In the genomic region with DNA sequence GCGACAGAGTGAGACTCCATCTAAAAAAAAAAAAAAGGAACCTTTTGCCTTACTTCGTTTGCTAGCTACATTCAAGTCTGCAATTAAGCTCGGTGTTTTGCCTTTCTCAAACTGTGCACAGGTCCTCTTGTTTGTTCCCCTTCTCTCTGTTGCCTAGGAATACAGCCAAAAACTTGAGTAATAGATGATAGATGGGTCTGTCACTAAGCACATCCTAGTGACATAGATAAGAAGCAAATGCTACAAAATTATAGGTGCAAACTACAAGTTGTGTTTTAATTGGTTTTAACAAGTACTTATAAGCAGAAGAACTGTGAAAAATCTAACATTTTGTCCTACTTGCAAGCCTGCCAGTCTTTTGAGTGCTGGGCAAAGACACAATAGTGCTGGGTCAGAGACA, we compare ENCODE assay signal across 20 cellular contexts.
DNase-seq lines count a peak whose midpoint lies in the region; ATAC-seq and TF ChIP-seq lines count a peak whose summit lies in the region.
"Had no signal": no experiment of that assay in that cellular context is flagged by ENCODE, and none has a peak within 500 bp of the region (broad histone marks: within the 10 kb centered on the region; RNA-seq: fewer than 3 reads in every experiment).

No MANE protein-coding gene starts in this region.

- H3K4me3 Mint-ChIP-seq in H9: no peak overlapping the region
- H3K4me3 Mint-ChIP-seq: CD4-positive, alpha-beta memory T cell; GM23338; HFFc6 had no signal

- no peaks in the 10 kb centered on the region for H3K27me3 ChIP-seq in H9 (ENCODE audit: insufficient read depth, low read length)

- no peak overlapping the region for H3K4ac ChIP-seq in H9 (ENCODE audit: low read depth, low read length)

- H3K14ac ChIP-seq in H9 (ENCODE audit: insufficient read depth, low read length): no peak overlapping the region

- TF ChIP-seq CTCF in H9 (conservative IDR thresholded peaks at IDR 0.05): no peak

- no peaks in the 10 kb centered on the region for H3K9me3 Mint-ChIP-seq in H9
- H3K9me3 Mint-ChIP-seq: GM23338, HFFc6 had no signal

- H3K23ac ChIP-seq in H9 (ENCODE audit: insufficient read length, low read depth, low read length): no peak overlapping the region

- peak; percentile 8 for DNase-seq in NOMO-1 treated with DMSO at 0.1 percent for 48 hours (lab: John Stamatoyannopoulos, UW; ENCODE audit: unreplicated experiment)
- no peak for DNase-seq in NOMO-1 treated with dmso at 0.1 percent for 144 hours (lab: John Stamatoyannopoulos, UW; ENCODE audit: unreplicated experiment)
- DNase-seq in NCI-H2227 (lab: John Stamatoyannopoulos, UW; ENCODE audit: unreplicated experiment): peak; percentile 35
- peak; percentile 48 for DNase-seq in NCI-H69 (lab: John Stamatoyannopoulos, UW)
- DNase-seq in H9: no peak
- no peak for DNase-seq in left lobe of liver (ENCODE audit: low spot score)
- DNase-seq: 8988T; ACHN; C1 segment of cervical spinal cord; Caco-2; CD4-positive, alpha-beta memory T cell; DMS153; DND-41; GDM1; HFFc6 had no signal

- no peak overlapping the region for H2BK5ac ChIP-seq in H9 (ENCODE audit: insufficient read length, low read length)

- no peak overlapping the region for H3K27ac ChIP-seq in H9 (ENCODE audit: insufficient read length, low read depth, low read length)
- H3K27ac ChIP-seq: A549 had no signal

- H3K4me1 Mint-ChIP-seq in H9: no peaks in the 10 kb centered on the region
- H3K4me1 Mint-ChIP-seq: CD4-positive, alpha-beta memory T cell; GM23338 had no signal

- no peak overlapping the region for H3K18ac ChIP-seq in H9 (ENCODE audit: insufficient read length, low read depth, low read length)

- H2BK15ac ChIP-seq in H9 (ENCODE audit: low read depth, low read length): no peak overlapping the region

- H3K27me3 Mint-ChIP-seq in H9 (ENCODE audit: low read depth): no peaks in the 10 kb centered on the region

- H3K4me2 ChIP-seq in H9 (ENCODE audit: insufficient read depth, insufficient read length, low read length): no peak overlapping the region
- H3K4me2 ChIP-seq: A549, GM23338 had no signal

- no peak overlapping the region for H2BK20ac ChIP-seq in H9 (ENCODE audit: low read depth, low read length, poor library complexity, severe bottlenecking)

- no peak overlapping the region for H4K5ac ChIP-seq in H9 (ENCODE audit: insufficient read length, low read depth, low read length)

- H2AFZ ChIP-seq in H9 (ENCODE audit: low read length): no peak overlapping the region
- H2AFZ ChIP-seq: GM23338 had no signal

- H3K79me2 ChIP-seq in H9 (ENCODE audit: insufficient read depth, low read length): no peaks in the 10 kb centered on the region

- no peaks in the 10 kb centered on the region for H3K79me1 ChIP-seq in H9 (ENCODE audit: insufficient read depth, low read depth, low read length, poor library complexity, severe bottlenecking)

- H2AK5ac ChIP-seq in H9 (ENCODE audit: insufficient read length, low read length): no peak overlapping the region

- no CpG with 5 or more reads among the region's 3 CpGs for WGBS in H9 (ENCODE audit: extremely low coverage, insufficient read length, low lambda C conversion rate)

- H4K8ac ChIP-seq in H9 (replicated peaks; ENCODE audit: insufficient read length, low read depth, low read length): no peak overlapping the region

- no peak overlapping the region for H3K56ac ChIP-seq in H9 (ENCODE audit: insufficient read length, low read depth, low read length)

- ATAC-seq in left lobe of liver (no peak), GM18517 (IDR thresholded peaks at IDR 0.05; ENCODE audit: unreplicated experiment) (no peak)
- ATAC-seq: A549, GM12878, GM23338 had no signal

- no peaks in the 10 kb centered on the region for H4K20me1 ChIP-seq in H9 (ENCODE audit: control insufficient read depth, insufficient read depth, insufficient read length)

- H3K4me1 ChIP-seq in H9 (ENCODE audit: insufficient read depth, low read length): no peaks in the 10 kb centered on the region
- H3K4me1 ChIP-seq: A549, Caco-2, HAP-1 had no signal

- H4K91ac ChIP-seq in H9 (ENCODE audit: insufficient read length, low read depth, low read length): no peak overlapping the region

- no peak overlapping the region for H3K9ac ChIP-seq in H9 (ENCODE audit: extremely low read depth, insufficient read length, low read length)

- no peak overlapping the region for H2BK12ac ChIP-seq in H9 (ENCODE audit: insufficient read length, low read depth, low read length)

- H3K36me3 Mint-ChIP-seq in H9 (ENCODE audit: insufficient read depth in 1 of 3, low read depth in 3 of 3): no peaks in the 10 kb centered on the region; a peak in 1 of 7 replicates
- H3K36me3 Mint-ChIP-seq: CD4-positive, alpha-beta memory T cell had no signal

- no peak overlapping the region for H2BK120ac ChIP-seq in H9 (ENCODE audit: low read depth, low read length, poor library complexity, severe bottlenecking)

- H3K23me2 ChIP-seq in H9 (ENCODE audit: insufficient read length, low read depth, low read length, poor library complexity, severe bottlenecking): no peaks in the 10 kb centered on the region

- H3K9me3 ChIP-seq in H9 (ENCODE audit: control insufficient read depth, low read depth, low read length): no peaks in the 10 kb centered on the region
- H3K9me3 ChIP-seq: A549, Caco-2, HAP-1 had no signal

- no peak overlapping the region for H3T11ph ChIP-seq in H9 (ENCODE audit: low read length)

- H3K27ac Mint-ChIP-seq in H9: no peak overlapping the region
- H3K27ac Mint-ChIP-seq: CD4-positive, alpha-beta memory T cell; GM23338; HFFc6 had no signal

Comparison
In these comparisons a context has a peak if more than half of its experiments do, and no peak if none do; other contexts are left out.
1. DNase-seq: peak in NOMO-1 treated with DMSO at 0.1 percent for 48 hours (single experiment), NCI-H2227 (single experiment) and NCI-H69 (single experiment); none in NOMO-1 treated with dmso at 0.1 percent for 144 hours (single experiment), H9 (single experiment) and left lobe of liver (single experiment).